Comparison of ENCODE assay signal across 9 cellular contexts in the genomic region with DNA sequence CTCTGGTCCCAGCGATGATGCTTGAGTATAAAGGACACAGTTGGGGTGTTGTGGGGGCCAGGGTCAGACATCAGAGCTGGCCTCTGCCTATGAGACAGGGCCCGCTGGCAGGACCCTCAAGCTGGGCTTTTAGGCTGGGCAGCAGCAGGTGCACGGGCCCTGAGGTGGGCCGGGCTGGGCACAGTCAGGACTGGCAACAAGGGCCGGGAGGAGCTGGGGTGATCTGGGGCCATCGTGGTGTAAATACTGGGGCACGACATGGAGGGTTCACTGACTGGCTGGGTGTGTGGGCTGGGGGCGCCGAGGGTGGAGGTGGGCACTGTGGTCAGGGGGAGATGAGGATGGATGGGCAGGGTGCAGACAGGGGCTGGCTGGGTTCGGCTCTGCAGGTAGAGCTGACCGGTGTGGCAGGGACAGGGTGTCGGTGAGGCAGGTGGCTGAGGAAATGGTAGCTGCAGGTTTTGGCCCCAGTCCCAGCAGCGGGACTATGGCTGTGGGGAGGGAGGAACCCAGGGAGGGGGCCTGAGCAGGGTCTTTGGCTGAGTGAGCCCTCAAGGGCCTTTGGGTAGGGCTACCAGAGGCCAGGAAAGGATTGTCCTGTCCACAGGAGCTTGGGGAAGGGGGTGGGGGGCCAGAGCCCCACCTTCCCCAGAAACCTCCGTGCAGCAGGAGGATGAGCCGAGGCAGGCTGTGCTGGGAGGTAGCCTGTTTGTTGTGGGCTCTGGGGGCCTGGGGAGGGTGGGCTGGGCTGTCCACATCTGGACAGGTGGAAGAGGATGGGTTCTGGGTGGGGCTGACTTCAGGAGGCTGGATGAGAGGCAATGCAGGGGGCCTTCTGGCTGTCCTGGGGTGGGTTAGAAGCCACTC.
DNase-seq lines count a peak whose midpoint lies in the region; ATAC-seq and TF ChIP-seq lines count a peak whose summit lies in the region.
"Had no signal": no experiment of that assay in that cellular context is flagged by ENCODE, and none has a peak within 500 bp of the region (broad histone marks: within the 10 kb centered on the region; RNA-seq: fewer than 3 reads in every experiment).

No MANE protein-coding gene starts in this region.

- intact Hi-C loops in Right ventricle myocardium inferior (cut with DNase I), result loop anchor here (5.0 kb wide), 2 partner anchors 79 to 219 kb away; partner anchors contain the start of gene KCNQ1
- intact Hi-C loops in adrenal gland (cut with DNase I), result loop anchor here (5.0 to 10.0 kb wide), 5 partner anchors 79 to 331 kb away; partner anchors contain the start of genes KCNQ1 (in 2 of the 2), C11orf21 (in 1 of the 2) and TSPAN32 (in 1 of the 2)

- H3K27me3 ChIP-seq in right atrium auricular region, result no peaks in the 10 kb centered on the region
- H3K27me3 ChIP-seq in adrenal gland, result no peaks in the 10 kb centered on the region
- H3K27me3 ChIP-seq in mesenchymal stem cell (ENCODE audit: control insufficient read depth in 1 of 2, insufficient read depth in 1 of 2, low read length in 2 of 2), result peaks cover 28 to 69% of the 10 kb centered on the region in 2 experiments

- no peak overlapping the region for H2BK5ac ChIP-seq in mesenchymal stem cell (ENCODE audit: low read depth, low read length, poor library complexity, severe bottlenecking)

- DNase-seq in Right ventricle myocardium inferior (ENCODE audit: missing footprints), result peak; percentile 51
- no peak for DNase-seq in right atrium auricular region (ENCODE audit: low spot score)
- DNase-seq in adrenal gland, result peak; percentile 7 to 51 (median 21)
- DNase-seq in mesenchymal stem cell, result no peak
- peak; percentile 44 for DNase-seq in ureter (ENCODE audit: low spot score)
- no peak for DNase-seq in DMS 273 treated with DMSO at 0.1 percent for 48 hours (lab: John Stamatoyannopoulos, UW)
- no peak for DNase-seq in NCI-H510A (lab: John Stamatoyannopoulos, UW)

- H2BK12ac ChIP-seq in mesenchymal stem cell (ENCODE audit: low read length in 2 of 2), result no peak overlapping the region

- H4K8ac ChIP-seq in mesenchymal stem cell (ENCODE audit: low read length), result no peak overlapping the region

- H2AFZ ChIP-seq in mesenchymal stem cell (ENCODE audit: low read depth, low read length), result no peak overlapping the region

- H3K4me1 ChIP-seq in right atrium auricular region, result peaks cover 0 to 31% of the 10 kb centered on the region in 2 donors
- H3K4me1 ChIP-seq in adrenal gland (replicated peaks in 1 of 2), result peaks cover 51 to 59% of the 10 kb centered on the region in 2 donors
- H3K4me1 ChIP-seq in mesenchymal stem cell (ENCODE audit: control insufficient read depth, insufficient read depth, low read depth, low read length), result no peaks in the 10 kb centered on the region

- peak overlapping the region in 1 of 2 experiments; percentile 26 for H3K14ac ChIP-seq in mesenchymal stem cell (ENCODE audit: low read length in 2 of 2)

- H3K9ac ChIP-seq in mesenchymal stem cell (ENCODE audit: low read length), result no peak overlapping the region

- H3K4me2 ChIP-seq in mesenchymal stem cell (ENCODE audit: low read length, poor library complexity, severe bottlenecking), result no peak overlapping the region

- no peak overlapping the region for H4K91ac ChIP-seq in mesenchymal stem cell (ENCODE audit: low read length)

- H3K18ac ChIP-seq in mesenchymal stem cell (ENCODE audit: low read depth in 1 of 2, low read length in 2 of 2), result no peak overlapping the region

- H3K4me3 ChIP-seq in right atrium auricular region (no peak overlapping the region), adrenal gland (no peak overlapping the region), mesenchymal stem cell (ENCODE audit: insufficient read depth in 1 of 2, low read depth in 1 of 2, low read length in 2 of 2) (no peak overlapping the region)

- no peak overlapping the region for H3K4ac ChIP-seq in mesenchymal stem cell (ENCODE audit: low read depth in 1 of 2, low read length in 2 of 2)

- no peak for ATAC-seq in Right ventricle myocardium inferior
- no peak for ATAC-seq in HG03521 (IDR thresholded peaks at IDR 0.05; ENCODE audit: unreplicated experiment)

- H3K36me3 ChIP-seq in right atrium auricular region (no peaks in the 10 kb centered on the region), adrenal gland (replicated peaks in 1 of 2) (peaks cover 0 to 14% of the 10 kb centered on the region in 2 donors), mesenchymal stem cell (ENCODE audit: control insufficient read depth in 1 of 2, insufficient read depth in 2 of 2, low read depth in 1 of 2, low read length in 2 of 2) (no peaks in the 10 kb centered on the region)

- no peak overlapping the region for H3K23ac ChIP-seq in mesenchymal stem cell (ENCODE audit: low read length in 2 of 2)

- peak overlapping the region; percentile 23 for H2BK15ac ChIP-seq in mesenchymal stem cell (ENCODE audit: low read depth, poor library complexity, severe bottlenecking)

- 70 to 73% (median 72%) methylated on average over 8 to 15 of the region's 15 CpGs for WGBS in adrenal gland, 4 donors
- 88% methylated on average over 15 of the region's 15 CpGs for WGBS in mesenchymal stem cell

- no peak overlapping the region for H2AK5ac ChIP-seq in mesenchymal stem cell (ENCODE audit: low read length, severe bottlenecking)

- TF ChIP-seq POLR2A in adrenal gland (IDR thresholded peaks at IDR 0.05), result no peak

- H3K27ac ChIP-seq in right atrium auricular region (no peak overlapping the region), adrenal gland (peak overlapping the region in 4 of 5 donors; percentile 60 to 82 (median 70)), mesenchymal stem cell (ENCODE audit: low read length, poor library complexity, severe bottlenecking) (no peak overlapping the region)
- H3K27ac ChIP-seq: C4-2B had no signal

- TF ChIP-seq CTCF in right atrium auricular region (IDR thresholded peaks at IDR 0.05), result no peak
- TF ChIP-seq CTCF in adrenal gland (IDR thresholded peaks at IDR 0.05), result no peak

- no peaks in the 10 kb centered on the region for H3K79me1 ChIP-seq in mesenchymal stem cell (replicated peaks; ENCODE audit: low read length, poor library complexity, severe bottlenecking)

- H2BK120ac ChIP-seq in mesenchymal stem cell (ENCODE audit: low read depth, low read length), result no peak overlapping the region

- H3K9me3 ChIP-seq in right atrium auricular region (no peaks in the 10 kb centered on the region), adrenal gland (replicated peaks in 1 of 3) (no peaks in the 10 kb centered on the region), mesenchymal stem cell (ENCODE audit: control insufficient read depth, low read length) (no peaks in the 10 kb centered on the region)

Comparison
In these comparisons a context has a peak if more than half of its experiments do, and no peak if none do; other contexts are left out.
1. DNase-seq: peak in Right ventricle myocardium inferior (single experiment), adrenal gland (7 of 7) and ureter (single experiment); none in right atrium auricular region (single experiment), mesenchymal stem cell (single experiment), DMS 273 treated with DMSO at 0.1 percent for 48 hours (single experiment) and NCI-H510A (single experiment).
2. H3K27ac ChIP-seq: peak in adrenal gland (4 of 5); none in right atrium auricular region (0 of 2) and mesenchymal stem cell (single experiment).